ENCODE assay signal across 1 cellular context in the genomic region with DNA sequence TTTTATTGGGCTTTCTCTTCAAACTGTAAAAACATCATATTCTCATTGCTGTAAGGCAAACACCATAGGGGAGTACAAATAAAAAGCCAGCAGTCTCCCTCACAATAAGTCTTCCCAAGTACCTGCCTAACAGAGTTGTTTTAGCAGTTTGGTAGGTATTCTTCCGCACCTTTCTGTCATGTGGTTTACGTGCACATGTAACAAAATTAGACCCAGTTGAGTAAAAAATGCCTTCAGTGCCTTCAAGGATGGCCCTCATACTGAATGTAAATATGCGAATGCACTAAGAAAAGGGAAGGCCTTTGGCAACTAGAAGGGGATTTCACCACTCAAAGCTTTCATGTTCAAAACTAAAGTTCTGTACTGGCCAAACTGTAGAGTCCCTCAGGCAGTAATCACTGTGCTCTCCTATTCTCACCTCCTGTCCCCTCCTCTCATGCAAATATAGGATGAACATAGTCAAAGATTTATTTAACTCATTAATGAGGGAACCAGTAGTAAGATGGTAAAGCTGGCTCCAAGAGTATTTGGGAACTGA.
TF ChIP-seq lines count a peak whose summit lies in the region.

No MANE protein-coding gene starts in this region.

TF ChIP-seq in WTC11, 78 proteins besides CTCF, POLR2A, EP300 and RAD21 (continued from another document):
- TF ChIP-seq, protein P1, sequence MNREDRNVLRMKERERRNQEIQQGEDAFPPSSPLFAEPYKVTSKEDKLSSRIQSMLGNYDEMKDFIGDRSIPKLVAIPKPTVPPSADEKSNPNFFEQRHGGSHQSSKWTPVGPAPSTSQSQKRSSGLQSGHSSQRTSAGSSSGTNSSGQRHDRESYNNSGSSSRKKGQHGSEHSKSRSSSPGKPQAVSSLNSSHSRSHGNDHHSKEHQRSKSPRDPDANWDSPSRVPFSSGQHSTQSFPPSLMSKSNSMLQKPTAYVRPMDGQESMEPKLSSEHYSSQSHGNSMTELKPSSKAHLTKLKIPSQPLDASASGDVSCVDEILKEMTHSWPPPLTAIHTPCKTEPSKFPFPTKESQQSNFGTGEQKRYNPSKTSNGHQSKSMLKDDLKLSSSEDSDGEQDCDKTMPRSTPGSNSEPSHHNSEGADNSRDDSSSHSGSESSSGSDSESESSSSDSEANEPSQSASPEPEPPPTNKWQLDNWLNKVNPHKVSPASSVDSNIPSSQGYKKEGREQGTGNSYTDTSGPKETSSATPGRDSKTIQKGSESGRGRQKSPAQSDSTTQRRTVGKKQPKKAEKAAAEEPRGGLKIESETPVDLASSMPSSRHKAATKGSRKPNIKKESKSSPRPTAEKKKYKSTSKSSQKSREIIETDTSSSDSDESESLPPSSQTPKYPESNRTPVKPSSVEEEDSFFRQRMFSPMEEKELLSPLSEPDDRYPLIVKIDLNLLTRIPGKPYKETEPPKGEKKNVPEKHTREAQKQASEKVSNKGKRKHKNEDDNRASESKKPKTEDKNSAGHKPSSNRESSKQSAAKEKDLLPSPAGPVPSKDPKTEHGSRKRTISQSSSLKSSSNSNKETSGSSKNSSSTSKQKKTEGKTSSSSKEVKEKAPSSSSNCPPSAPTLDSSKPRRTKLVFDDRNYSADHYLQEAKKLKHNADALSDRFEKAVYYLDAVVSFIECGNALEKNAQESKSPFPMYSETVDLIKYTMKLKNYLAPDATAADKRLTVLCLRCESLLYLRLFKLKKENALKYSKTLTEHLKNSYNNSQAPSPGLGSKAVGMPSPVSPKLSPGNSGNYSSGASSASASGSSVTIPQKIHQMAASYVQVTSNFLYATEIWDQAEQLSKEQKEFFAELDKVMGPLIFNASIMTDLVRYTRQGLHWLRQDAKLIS (CRISPR knock-in tag; IDR thresholded peaks at IDR 0.05; ENCODE audit: borderline replicate concordance) = no peak
- TF ChIP-seq GABPB1 (CRISPR knock-in tag; IDR thresholded peaks at IDR 0.05) (no peak), ELF4 (CRISPR knock-in tag; IDR thresholded peaks at IDR 0.05; ENCODE audit: low read depth) (no peak), ESRRA (CRISPR knock-in tag; IDR thresholded peaks at IDR 0.05; ENCODE audit: borderline replicate concordance) (no peak), ZBTB21 (CRISPR knock-in tag; IDR thresholded peaks at IDR 0.05; ENCODE audit: borderline replicate concordance) (no peak)
TF ChIP-seq in WTC11: peak in this region for 0.
